Comparison of ENCODE assay signal across 20 cellular contexts in genomic region chr10:72953687-72954086, GRCh38. TPM values are rescaled to one million over a fixed set of nuclear protein-coding genes. Genes with fewer than 3 reads are reported as not detected.
DNase-seq lines count a peak whose midpoint lies in the region; ATAC-seq and TF ChIP-seq lines count a peak whose summit lies in the region.
"Had no signal": no experiment of that assay in that cellular context is flagged by ENCODE, and none has a peak within 500 bp of the region (broad histone marks: within the 10 kb centered on the region; RNA-seq: fewer than 3 reads in every experiment).

No MANE protein-coding gene starts in this region.

- no peak overlapping the region for H2AFZ ChIP-seq in PC-3 (ENCODE audit: low read length)

- H3K4me1 Mint-ChIP-seq in HFFc6 (ENCODE audit: low read depth), result no peaks in the 10 kb centered on the region
- no peaks in the 10 kb centered on the region for H3K4me1 Mint-ChIP-seq in CD14-positive monocyte
- H3K4me1 Mint-ChIP-seq: naive B cell had no signal

- H3K9me3 ChIP-seq in PC-3 (ENCODE audit: low read length), result no peaks in the 10 kb centered on the region
- H3K9me3 ChIP-seq: BLaER1 treated with 17β-estradiol and CSF1 and Interleukin-3, amounts not matched to agents 10 nM and 100 nM; MG63; sigmoid colon; uterus had no signal

- peaks cover 16% of the 10 kb centered on the region for H3K27me3 ChIP-seq in PC-3 (ENCODE audit: low read length)
- H3K27me3 ChIP-seq: BLaER1 treated with 17β-estradiol and CSF1 and Interleukin-3, amounts not matched to agents 10 nM and 100 nM; MG63; sigmoid colon; uterus had no signal

- POLR2A ChIA-PET in PC-3 (lab: Charles Lee; ENCODE audit: unreplicated experiment), result interaction anchor here (0.6 kb wide), 1 partner anchor 107 kb away, joined by 5 read pairs; no protein-coding TSS in a partner anchor

- intact Hi-C loops in PC-3 (cut with micrococcal nuclease) (no loop called here), left cardiac atrium (cut with DNase I) (no loop called here), CD14-positive monocyte (cut with micrococcal nuclease) (no loop called here)

- H3K4me2 ChIP-seq in PC-3 (ENCODE audit: low read length), result no peak overlapping the region
- H3K4me2 ChIP-seq: BLaER1 treated with 17β-estradiol and CSF1 and Interleukin-3, amounts not matched to agents 10 nM and 100 nM had no signal

- H3K4me1 ChIP-seq in PC-3 (ENCODE audit: insufficient read depth, low read length), result peaks cover 9% of the 10 kb centered on the region
- H3K4me1 ChIP-seq: BLaER1 treated with 17β-estradiol and CSF1 and Interleukin-3, amounts not matched to agents 10 nM and 100 nM; sigmoid colon; uterus had no signal

- no peaks in the 10 kb centered on the region for H4K20me1 ChIP-seq in PC-3 (ENCODE audit: low read length)
- H4K20me1 ChIP-seq: BLaER1 treated with 17β-estradiol and CSF1 and Interleukin-3, amounts not matched to agents 10 nM and 100 nM had no signal

- H3K9ac ChIP-seq in PC-3 (ENCODE audit: low read length), result no peak overlapping the region
- H3K9ac ChIP-seq: BLaER1 treated with 17β-estradiol and CSF1 and Interleukin-3, amounts not matched to agents 10 nM and 100 nM had no signal

- H3K4me3 Mint-ChIP-seq in HFFc6 (no peak overlapping the region), CD14-positive monocyte (no peak overlapping the region)
- H3K4me3 Mint-ChIP-seq: naive B cell had no signal

- H3K36me3 Mint-ChIP-seq in HFFc6 (ENCODE audit: low read depth), result no peaks in the 10 kb centered on the region
- H3K36me3 Mint-ChIP-seq in CD14-positive monocyte, result no peaks in the 10 kb centered on the region
- H3K36me3 Mint-ChIP-seq: naive B cell had no signal

- H3K27me3 Mint-ChIP-seq in HFFc6 (ENCODE audit: insufficient read depth) (peaks cover 21% of the 10 kb centered on the region), CD14-positive monocyte (ENCODE audit: low read depth in 3 of 3) (peaks cover 3 to 14% (median 5%) of the 10 kb centered on the region in 3 donors)

- DNase-seq in EH (ENCODE audit: low read depth) (peak; percentile 25), PC-3 (no peak), left cardiac atrium (no peak), myocyte (ENCODE audit: low read depth) (peak; percentile 58), HFFc6 (no peak), NCI-H748 (lab: John Stamatoyannopoulos, UW; ENCODE audit: unreplicated experiment) (no peak), CD14-positive monocyte (ENCODE audit: low spot score) (no peak)
- no peak for DNase-seq in activated effector memory CD4-positive, alpha-beta T cell treated with Interleukin-2 at 50 U/mL for 16 hours
- DNase-seq: activated T-cell treated with anti-CD3 and anti-CD28 coated beads, Interleukin-2, amount 50 U/mL, for 1 hour; cortex of kidney; GDM1; MG63; naive B cell; NCI-H2107; sigmoid colon; stimulated activated naive CD4-positive, alpha-beta T cell treated with Interleukin-2 at 50 U/mL for 16 hours; uterus had no signal

- BruUV-seq in PC-3 (replicated peaks; lab: Mats Ljungman, UMichigan), result no TSS peak

- TF ChIP-seq CTCF in PC-3 (conservative IDR thresholded peaks at IDR 0.05; ENCODE audit: low read depth, low read length), result no peak
- TF ChIP-seq CTCF in HFFc6 (IDR thresholded peaks at IDR 0.05), result no peak
- no peak for TF ChIP-seq CTCF in CD14-positive monocyte (IDR thresholded peaks at IDR 0.05)

- H3K79me2 ChIP-seq in PC-3 (ENCODE audit: low read length), result no peaks in the 10 kb centered on the region

- CTCF ChIA-PET in PC-3 (lab: Charles Lee), result no interaction called here

- no peak overlapping the region for H3K27ac ChIP-seq in PC-3 (ENCODE audit: low read length)
- H3K27ac ChIP-seq: BLaER1 treated with 17β-estradiol and CSF1 and Interleukin-3, amounts not matched to agents 10 nM and 100 nM; HL-60; sigmoid colon; uterus had no signal

- ATAC-seq in PC-3 (peak; percentile 31), left cardiac atrium (peak; percentile 72 to 75)

- H3K9me2 ChIP-seq in PC-3 (replicated peaks; ENCODE audit: low read length), result 0 out of 2 replicates have a peak, but pooled peaks cover 3% of the 10 kb centered on the region

- H3K27ac Mint-ChIP-seq in HFFc6 (no peak overlapping the region), CD14-positive monocyte (no peak overlapping the region)
- H3K27ac Mint-ChIP-seq: naive B cell had no signal

- H3K4me3 ChIP-seq in PC-3 (ENCODE audit: low read length), result no peak overlapping the region
- H3K4me3 ChIP-seq: BLaER1 treated with 17β-estradiol and CSF1 and Interleukin-3, amounts not matched to agents 10 nM and 100 nM; MG63; sigmoid colon; uterus had no signal

- H3K36me3 ChIP-seq in PC-3 (ENCODE audit: low read depth, low read length), result no peaks in the 10 kb centered on the region
- H3K36me3 ChIP-seq: BLaER1 treated with 17β-estradiol and CSF1 and Interleukin-3, amounts not matched to agents 10 nM and 100 nM; MG63; sigmoid colon; uterus had no signal

- no peaks in the 10 kb centered on the region for H3K9me3 Mint-ChIP-seq in HFFc6
- H3K9me3 Mint-ChIP-seq in CD14-positive monocyte, result peaks cover 0 to 3% (median 0%) of the 10 kb centered on the region in 7 donors
- H3K9me3 Mint-ChIP-seq: naive B cell had no signal

- H3F3A ChIP-seq in PC-3 (ENCODE audit: low read length, unreplicated experiment), result no peaks in the 10 kb centered on the region

RNA-seq across cellular contexts. Expression of gene PLA2G12B, which starts 0.9 kb away (rescaled TPM):
- total RNA-seq in PC-3 (2014; rRNA removed) (not detected in 2 replicates), left cardiac atrium (10 to 100 TPM in 1 of 2 donors, 1 to 10 TPM in 1; 6.6 to 10.7 TPM), myocyte (not detected in 2 replicates)
- polyA plus RNA-seq in myocyte (2012), result not detected
- total RNA-seq in HFFc6 (2021; fragmentation: NEBNext Ultra II Directional; extraction: Animal tissue kit (Norgen Biotek cat#: 25700)), result not detected
- polyA plus RNA-seq in CD14-positive monocyte, result not detected
- total RNA-seq: OCI-LY7, sigmoid colon, uterus had no signal

Comparison
In these comparisons a context has a peak if more than half of its experiments do, and no peak if none do; other contexts are left out.
1. DNase-seq: peak in EH (single experiment) and myocyte (single experiment); none in PC-3 (single experiment), left cardiac atrium (single experiment), HFFc6 (single experiment), NCI-H748 (single experiment), CD14-positive monocyte (single experiment) and activated effector memory CD4-positive, alpha-beta T cell treated with Interleukin-2 at 50 U/mL for 16 hours (single experiment).